ENCODE assay signal across 1 cellular context in the genomic region with DNA sequence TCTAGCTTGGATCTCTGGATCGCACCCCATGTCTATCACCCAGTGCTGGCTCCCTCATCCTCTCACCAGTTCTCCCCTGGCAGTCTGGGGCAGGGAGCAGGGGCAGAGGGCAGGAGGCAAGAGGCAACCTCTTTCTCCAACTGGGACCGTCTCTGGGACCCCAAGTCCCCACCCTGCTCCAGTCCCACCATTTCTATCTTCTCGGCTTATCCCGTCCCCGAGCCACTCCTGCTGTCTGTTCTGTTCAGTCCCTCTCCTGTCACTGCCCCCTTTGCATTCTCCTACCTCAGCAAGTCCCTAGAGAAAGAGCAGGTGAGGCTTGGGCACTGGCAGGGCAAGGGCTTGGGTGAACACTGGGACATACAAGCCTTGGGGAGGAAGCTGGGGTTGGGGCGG.
A peak's percentile ranks its signal among the peaks of the same experiment; 100 is the strongest.
TF ChIP-seq lines count a peak whose summit lies in the region.

No MANE protein-coding gene starts in this region.

TF ChIP-seq in HepG2, 621 proteins besides CTCF, POLR2A, EP300 and RAD21:
- no peak for TF ChIP-seq KLF15 (CRISPR knock-in tag; IDR thresholded peaks at IDR 0.05; ENCODE audit: borderline replicate concordance)
- peak; percentile 10 for TF ChIP-seq PCBP2 (optimal IDR thresholded peaks at IDR 0.05; ENCODE audit: low read depth, low read length, poor library complexity, severe bottlenecking)
- TF ChIP-seq, protein P1, sequence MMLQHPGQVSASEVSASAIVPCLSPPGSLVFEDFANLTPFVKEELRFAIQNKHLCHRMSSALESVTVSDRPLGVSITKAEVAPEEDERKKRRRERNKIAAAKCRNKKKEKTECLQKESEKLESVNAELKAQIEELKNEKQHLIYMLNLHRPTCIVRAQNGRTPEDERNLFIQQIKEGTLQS (CRISPR knock-in tag; IDR thresholded peaks at IDR 0.05): no peak
- TF ChIP-seq ZNF777 (CRISPR knock-in tag; IDR thresholded peaks at IDR 0.05): no peak
- no peak for TF ChIP-seq ZZZ3 (CRISPR knock-in tag; IDR thresholded peaks at IDR 0.05; ENCODE audit: borderline replicate concordance)
- TF ChIP-seq CENPX (CRISPR knock-in tag; IDR thresholded peaks at IDR 0.05): no peak
- TF ChIP-seq ZNF775 (CRISPR knock-in tag; IDR thresholded peaks at IDR 0.05; ENCODE audit: borderline replicate concordance): no peak
- no peak for TF ChIP-seq ETV5 (CRISPR knock-in tag; IDR thresholded peaks at IDR 0.05; ENCODE audit: borderline replicate concordance)
- TF ChIP-seq, protein P2, sequence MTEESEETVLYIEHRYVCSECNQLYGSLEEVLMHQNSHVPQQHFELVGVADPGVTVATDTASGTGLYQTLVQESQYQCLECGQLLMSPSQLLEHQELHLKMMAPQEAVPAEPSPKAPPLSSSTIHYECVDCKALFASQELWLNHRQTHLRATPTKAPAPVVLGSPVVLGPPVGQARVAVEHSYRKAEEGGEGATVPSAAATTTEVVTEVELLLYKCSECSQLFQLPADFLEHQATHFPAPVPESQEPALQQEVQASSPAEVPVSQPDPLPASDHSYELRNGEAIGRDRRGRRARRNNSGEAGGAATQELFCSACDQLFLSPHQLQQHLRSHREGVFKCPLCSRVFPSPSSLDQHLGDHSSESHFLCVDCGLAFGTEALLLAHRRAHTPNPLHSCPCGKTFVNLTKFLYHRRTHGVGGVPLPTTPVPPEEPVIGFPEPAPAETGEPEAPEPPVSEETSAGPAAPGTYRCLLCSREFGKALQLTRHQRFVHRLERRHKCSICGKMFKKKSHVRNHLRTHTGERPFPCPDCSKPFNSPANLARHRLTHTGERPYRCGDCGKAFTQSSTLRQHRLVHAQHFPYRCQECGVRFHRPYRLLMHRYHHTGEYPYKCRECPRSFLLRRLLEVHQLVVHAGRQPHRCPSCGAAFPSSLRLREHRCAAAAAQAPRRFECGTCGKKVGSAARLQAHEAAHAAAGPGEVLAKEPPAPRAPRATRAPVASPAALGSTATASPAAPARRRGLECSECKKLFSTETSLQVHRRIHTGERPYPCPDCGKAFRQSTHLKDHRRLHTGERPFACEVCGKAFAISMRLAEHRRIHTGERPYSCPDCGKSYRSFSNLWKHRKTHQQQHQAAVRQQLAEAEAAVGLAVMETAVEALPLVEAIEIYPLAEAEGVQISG (CRISPR knock-in tag; IDR thresholded peaks at IDR 0.05): no peak
